Comparison of ENCODE assay signal across 1 cellular context in genomic region chr7:122056977-122057376, GRCh38.
TF ChIP-seq lines count a peak whose summit lies in the region.

No MANE protein-coding gene starts in this region.

TF ChIP-seq in H1, 55 proteins besides CTCF, POLR2A, EP300 and RAD21 (continued from another document):
- TF ChIP-seq SP1 (IDR thresholded peaks at IDR 0.05; ENCODE audit: low read depth, low read length) (no peak), ATF2 (IDR thresholded peaks at IDR 0.05; ENCODE audit: low read length) (no peak)
